Comparison of ENCODE assay signal across 8 cellular contexts in the genomic region with DNA sequence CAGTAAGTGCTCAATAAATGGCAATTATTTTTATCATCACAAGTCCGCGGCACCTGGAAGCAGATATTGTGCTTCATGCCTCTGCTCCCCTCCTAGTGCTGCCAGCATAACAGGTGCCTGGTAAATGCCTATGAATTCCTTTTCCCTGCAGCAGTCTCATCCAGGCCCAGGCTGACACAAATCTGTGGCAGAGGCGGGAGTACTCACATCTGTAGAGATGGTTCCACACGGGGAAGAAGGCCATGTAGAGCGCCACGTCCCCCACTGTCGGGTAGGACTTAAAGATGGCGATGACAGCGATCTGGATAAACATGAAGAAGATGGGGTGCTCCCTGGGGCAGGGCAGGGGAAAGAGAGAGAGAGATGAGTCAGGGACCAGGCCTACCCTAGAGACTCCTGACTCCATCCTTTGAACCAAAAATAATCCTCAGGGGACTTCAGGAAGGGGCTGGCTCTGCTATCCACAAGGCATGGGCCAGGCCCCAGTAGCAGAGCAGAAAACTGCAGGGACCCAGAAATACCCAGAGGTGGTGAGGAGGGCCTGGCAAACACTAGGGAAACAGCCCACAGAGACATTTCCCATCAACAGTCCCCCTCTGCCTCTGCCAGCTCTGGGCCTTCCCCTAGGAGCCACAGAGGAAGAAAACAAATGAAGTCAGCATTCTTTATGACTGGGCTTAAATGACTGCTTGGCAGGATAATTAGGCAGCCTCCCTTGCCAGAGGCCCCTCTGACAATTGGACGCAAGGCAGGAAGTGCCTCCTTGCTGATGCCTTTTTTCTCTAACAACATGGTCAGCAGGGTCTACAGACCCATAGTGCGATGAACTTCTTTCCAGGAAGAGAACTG. TPM values are rescaled to one million over a fixed set of nuclear protein-coding genes. Genes with fewer than 3 reads are reported as not detected.
DNase-seq lines count a peak whose midpoint lies in the region; ATAC-seq lines count a peak whose summit lies in the region.

No MANE protein-coding gene starts in this region.

- H3K9me3 ChIP-seq in MG63 = no peaks in the 10 kb centered on the region

- peaks cover 6 to 14% (median 7%) of the 10 kb centered on the region in 4 donors for H3K4me1 Mint-ChIP-seq in naive thymus-derived CD8-positive, alpha-beta T cell

- POLR2A ChIA-PET in naive thymus-derived CD8-positive, alpha-beta T cell (lab: Charles Lee) = no interaction called here

- H3K27me3 ChIP-seq in MG63 = no peaks in the 10 kb centered on the region

- no peaks in the 10 kb centered on the region for H3K27me3 Mint-ChIP-seq in naive thymus-derived CD8-positive, alpha-beta T cell

- H3K27ac Mint-ChIP-seq in naive thymus-derived CD8-positive, alpha-beta T cell = peak overlapping the region in 6 of 10 donors; percentile 35 to 82 (median 61)

- no peak overlapping the region for H3K4me3 Mint-ChIP-seq in naive thymus-derived CD8-positive, alpha-beta T cell

- H3K36me3 ChIP-seq in MG63 = peaks cover 37% of the 10 kb centered on the region

- peaks cover 0 to 72% (median 18%) of the 10 kb centered on the region in 3 donors for H3K36me3 Mint-ChIP-seq in naive thymus-derived CD8-positive, alpha-beta T cell

- no peak for ATAC-seq in naive thymus-derived CD8-positive, alpha-beta T cell
- ATAC-seq in GM19397 (IDR thresholded peaks at IDR 0.05; ENCODE audit: unreplicated experiment) = no peak
- no peak for ATAC-seq in GM21515 (IDR thresholded peaks at IDR 0.05; ENCODE audit: unreplicated experiment)
- no peak for ATAC-seq in HG03342 (IDR thresholded peaks at IDR 0.05; ENCODE audit: unreplicated experiment)

- no peak overlapping the region for H3K4me3 ChIP-seq in MG63

- DNase-seq in ELR (ENCODE audit: low read depth) (peak; percentile 67), MG63 (peak; percentile 75), dermis microvascular lymphatic vessel endothelial cell (ENCODE audit: low read depth in 2 of 2) (peak; percentile 58 to 89), DMS53 (lab: John Stamatoyannopoulos, UW) (no peak)
- no peak for DNase-seq in naive thymus-derived CD8-positive, alpha-beta T cell

- H3K9me3 Mint-ChIP-seq in naive thymus-derived CD8-positive, alpha-beta T cell = no peaks in the 10 kb centered on the region

RNA-seq across cellular contexts. Expression of a gene that starts 23.0 kb away (rescaled TPM):
- total RNA-seq in MG63 (2014; rRNA removed; shearing (Covaris generic); ENCODE audit: low replicate concordance) = 0.13 TPM in 1 of 2 replicates, not detected in the other
- 16.6 and 40.2 TPM in 2 replicates for total RNA-seq in dermis microvascular lymphatic vessel endothelial cell
- total RNA-seq in naive thymus-derived CD8-positive, alpha-beta T cell = 1 to 10 TPM in 1 of 2 experiments, under 1 TPM in 1; 0.99 to 2.4 TPM
- 1 to 10 TPM in 2 of 3 donors, under 1 TPM in 1; 0.94 to 2.1 (median 1.6) TPM for polyA plus RNA-seq in naive thymus-derived CD8-positive, alpha-beta T cell

Comparison
In these comparisons a context has a peak if more than half of its experiments do, and no peak if none do; other contexts are left out.
1. DNase-seq: peak in ELR (single experiment), MG63 (single experiment) and dermis microvascular lymphatic vessel endothelial cell (2 of 2); none in naive thymus-derived CD8-positive, alpha-beta T cell (0 of 10) and DMS53 (single experiment).